Comparison of ENCODE assay signal across 1 cellular context in genomic region chr1:246170574-246171261, GRCh38.
A peak's percentile ranks its signal among the peaks of the same experiment; 100 is the strongest.
TF ChIP-seq lines count a peak whose summit lies in the region.

No MANE protein-coding gene starts in this region.

TF ChIP-seq in K562, 482 proteins besides CTCF, POLR2A, EP300 and RAD21 (continued from another document):
- TF ChIP-seq CHAMP1 (IDR thresholded peaks at IDR 0.05) (peak; percentile 84), ATF1 (CRISPR knock-in tag; IDR thresholded peaks at IDR 0.05) (no peak), ATF1 (tag; IDR thresholded peaks at IDR 0.05) (peak; percentile 22; the same call in 1 of the 2 replicates), CEBPZ (IDR thresholded peaks at IDR 0.05; ENCODE audit: borderline replicate concordance, low read depth, low read length) (no peak), RCOR1 (IDR thresholded peaks at IDR 0.05; ENCODE audit: borderline replicate concordance in 1 of 2, low read depth in 2 of 2, low read length in 2 of 2) (peak in 1 of 2 experiments; percentile 43; a peak in 2 of 4 replicates), CC2D1A (IDR thresholded peaks at IDR 0.05) (peak; percentile 38; the same call in 1 of the 2 replicates), DNMT1 (IDR thresholded peaks at IDR 0.05) (no peak), TBL1XR1 (IDR thresholded peaks at IDR 0.05; ENCODE audit: low read length in 2 of 2) (peak in 1 of 2 experiments; percentile 82; a peak in 2 of 4 replicates), EGR1 (conservative IDR thresholded peaks at IDR 0.05) (peak; percentile 49; the same call in 1 of the 2 replicates), RNF219 (CRISPR knock-in tag; IDR thresholded peaks at IDR 0.05) (no peak), ZNF512 (tag; IDR thresholded peaks at IDR 0.05) (no peak), PTTG1 (tag; IDR thresholded peaks at IDR 0.05; ENCODE audit: low read depth) (no peak), ZNF717 (CRISPR knock-in tag; IDR thresholded peaks at IDR 0.05) (no peak), SMAD1 (IDR thresholded peaks at IDR 0.05; ENCODE audit: low read depth, low read length, partially characterized antibody) (no peak), SMARCC2 (IDR thresholded peaks at IDR 0.05; ENCODE audit: low read depth) (peak; percentile 80; the same call in 1 of the 2 replicates), TEAD4 (IDR thresholded peaks at IDR 0.05; ENCODE audit: low read length) (peak; percentile 87), TEAD4 (CRISPR knock-in tag; IDR thresholded peaks at IDR 0.05; ENCODE audit: borderline replicate concordance) (no peak), ZNF318 (IDR thresholded peaks at IDR 0.05; ENCODE audit: borderline replicate concordance in 1 of 2, low read depth in 1 of 2) (peak in 1 of 2 experiments; percentile 84; a peak in 1 of 4 replicates), MLLT1 (IDR thresholded peaks at IDR 0.05) (no peak), DPF2 (IDR thresholded peaks at IDR 0.05) (peak; percentile 93), STAT5A (IDR thresholded peaks at IDR 0.05; ENCODE audit: borderline replicate concordance, low read length) (peak; percentile 97), JUND (IDR thresholded peaks at IDR 0.05; ENCODE audit: borderline replicate concordance, low read depth, low read length) (peak; percentile 30; the same call in 1 of the 2 replicates), JUND (tag; IDR thresholded peaks at IDR 0.05; ENCODE audit: borderline replicate concordance, low read depth, low read length) (peak; percentile 65; the same call in 1 of the 3 replicates), OTX1 (CRISPR knock-in tag; IDR thresholded peaks at IDR 0.05) (no peak), SOX6 (IDR thresholded peaks at IDR 0.05) (peak; percentile 74), ZBTB9 (CRISPR knock-in tag; IDR thresholded peaks at IDR 0.05) (0 out of 2 replicates have a peak, but pooled peaks have one; percentile 17), NCOA1 (IDR thresholded peaks at IDR 0.05; ENCODE audit: low read depth) (peak; percentile 66; the same call in 1 of the 2 replicates), MYNN (IDR thresholded peaks at IDR 0.05) (no peak), MYNN (CRISPR knock-in tag; IDR thresholded peaks at IDR 0.05) (no peak)
